In genomic region chr16:10556240-10556639, GRCh38 we compare ENCODE assay signal across 19 cellular contexts. TPM values are rescaled to one million over a fixed set of nuclear protein-coding genes. Genes with fewer than 3 reads are reported as not detected.
"Had no signal": no experiment of that assay in that cellular context is flagged by ENCODE, and none has a peak within 500 bp of the region (broad histone marks: within the 10 kb centered on the region; RNA-seq: fewer than 3 reads in every experiment).

No MANE protein-coding gene starts in this region.

- ATAC-seq: left lung; naive thymus-derived CD4-positive, alpha-beta T cell; sciatic nerve had no signal

- H3K36me3 ChIP-seq: colonic mucosa, left lung, neutrophil, suprapubic skin, thyroid gland had no signal

- DNase-seq: caudate nucleus; colonic mucosa; effector CD8-positive, alpha-beta T cell; foreskin melanocyte; islet precursor cell; left lung; mesenchymal stem cell; midbrain; naive thymus-derived CD4-positive, alpha-beta T cell; nephron progenitor cell; small intestine; stimulated activated CD4-positive, alpha-beta T cell treated with anti-CD3 and anti-CD28 coated beads, Interleukin-12 subunit alpha, Interleukin-12 subunit beta, amount 100 ng/mL, for 4 hours; stimulated activated naive CD4-positive, alpha-beta T cell; thyroid gland had no signal

- H3K27ac Mint-ChIP-seq: naive thymus-derived CD4-positive, alpha-beta T cell; nephron progenitor cell had no signal

- H3K27me3 ChIP-seq: colonic mucosa, left lung, suprapubic skin, thyroid gland had no signal

- H3K4me1 ChIP-seq: colonic mucosa had no signal

- H3K27ac ChIP-seq: colonic mucosa, neutrophil, suprapubic skin, thyroid gland had no signal

- H3K4me3 ChIP-seq: colonic mucosa, dorsolateral prefrontal cortex, left lung, lung, suprapubic skin, thyroid gland had no signal

- H3K4me3 Mint-ChIP-seq: nephron progenitor cell had no signal

- H3K9me3 ChIP-seq: colonic mucosa, left lung, neutrophil, suprapubic skin, thyroid gland had no signal

RNA-seq across cellular contexts. Expression of gene EMP2, which starts 24.2 kb away (rescaled TPM):
- total RNA-seq: naive thymus-derived CD4-positive, alpha-beta T cell had no signal
- polyA plus RNA-seq: naive thymus-derived CD4-positive, alpha-beta T cell had no signal
